ENCODE assay signal across 6 cellular contexts in genomic region chr7:102372796-102373195, GRCh38. TPM values are rescaled to one million over a fixed set of nuclear protein-coding genes. Genes with fewer than 3 reads are reported as not detected.
"Had no signal": no experiment of that assay in that cellular context is flagged by ENCODE, and none has a peak within 500 bp of the region (broad histone marks: within the 10 kb centered on the region; RNA-seq: fewer than 3 reads in every experiment).

No MANE protein-coding gene starts in this region.

RNA-seq across cellular contexts. Expression of gene SPDYE6, which starts 16.6 kb away (rescaled TPM):
- total RNA-seq: LHCN-M2, MCF 10A, PC-3, Peyer's patch, Right ventricle myocardium superior, SJSA1 had no signal
